In genomic region chr20:63179876-63180275, GRCh38 we compare ENCODE assay signal across 1 cellular context.
TF ChIP-seq lines count a peak whose summit lies in the region.

No MANE protein-coding gene starts in this region.

TF ChIP-seq in HCT116, 20 proteins besides CTCF, POLR2A, EP300 and RAD21 (continued from another document):
- TF ChIP-seq ELF1 (IDR thresholded peaks at IDR 0.05; ENCODE audit: borderline replicate concordance, low read depth) (no peak), SRF (IDR thresholded peaks at IDR 0.05; ENCODE audit: low read depth) (no peak)
